Comparison of ENCODE assay signal across 10 cellular contexts in the genomic region with DNA sequence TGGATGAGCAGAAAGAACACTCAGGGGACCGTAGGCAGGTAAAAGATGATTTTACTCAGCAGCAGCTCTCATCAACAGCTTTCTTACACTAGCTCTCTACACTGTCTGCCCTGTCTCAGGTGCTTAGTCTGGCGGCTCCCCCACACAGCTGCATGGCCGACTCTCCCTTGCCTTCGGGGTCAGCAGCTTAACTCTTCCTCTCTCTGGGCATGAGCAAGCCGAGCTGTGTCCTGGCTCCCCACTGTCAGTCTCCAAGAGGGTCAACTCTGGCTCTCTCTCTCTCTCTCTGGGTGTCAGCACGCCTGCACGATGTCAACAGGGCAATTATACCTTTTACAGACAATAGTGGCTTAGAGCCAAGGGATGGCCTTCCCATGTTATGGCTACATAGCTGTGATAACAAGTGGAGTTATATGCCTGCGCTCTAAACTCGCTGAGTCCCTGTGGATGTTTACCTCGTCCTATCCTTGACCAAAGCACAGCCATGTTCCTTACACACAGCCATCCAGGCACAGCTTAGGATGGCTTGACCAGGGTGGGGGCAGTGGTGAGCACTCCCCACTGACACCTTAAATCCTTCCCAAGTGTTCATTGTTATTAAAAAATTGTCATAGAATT. TPM values are rescaled to one million over a fixed set of nuclear protein-coding genes. Genes with fewer than 3 reads are reported as not detected.
DNase-seq lines count a peak whose midpoint lies in the region; ATAC-seq, FAIRE-seq and TF ChIP-seq lines count a peak whose summit lies in the region.
"Had no signal": no experiment of that assay in that cellular context is flagged by ENCODE, and none has a peak within 500 bp of the region (broad histone marks: within the 10 kb centered on the region; RNA-seq: fewer than 3 reads in every experiment).

No MANE protein-coding gene starts in this region.

- H3K4me2 ChIP-seq in astrocyte (ENCODE audit: low read length), result peak overlapping the region; percentile 82

- peak overlapping the region; percentile 42 for H2AFZ ChIP-seq in astrocyte (ENCODE audit: low read depth, low read length)

- H3K27me3 Mint-ChIP-seq in MCF 10A (ENCODE audit: insufficient read depth, unreplicated experiment), result no peaks in the 10 kb centered on the region
- no peaks in the 10 kb centered on the region for H3K27me3 Mint-ChIP-seq in astrocyte (ENCODE audit: low read depth, unreplicated experiment)
- no peaks in the 10 kb centered on the region for H3K27me3 Mint-ChIP-seq in memory B cell
- H3K27me3 Mint-ChIP-seq: activated B cell treated with CpG ODN at 0.5 μM for 24 hours had no signal

- TF ChIP-seq EP300 in upper lobe of left lung (IDR thresholded peaks at IDR 0.05), result no peak

- H3K27me3 ChIP-seq in breast epithelium (no peaks in the 10 kb centered on the region), astrocyte (ENCODE audit: insufficient read depth, low read length) (no peaks in the 10 kb centered on the region), upper lobe of left lung (no peaks in the 10 kb centered on the region)

- H3K9me3 Mint-ChIP-seq in MCF 10A (ENCODE audit: unreplicated experiment) (no peaks in the 10 kb centered on the region), astrocyte (ENCODE audit: unreplicated experiment) (peaks cover 2% of the 10 kb centered on the region), memory B cell (no peaks in the 10 kb centered on the region)
- H3K9me3 Mint-ChIP-seq: activated B cell treated with CpG ODN at 0.5 μM for 24 hours; activated naive CD8-positive, alpha-beta T cell treated with anti-CD3 and anti-CD28 coated beads, Interleukin-2, amount 50 U/mL, for 24 hours had no signal

- H3K79me2 ChIP-seq in astrocyte (ENCODE audit: insufficient read depth, low read length), result peaks cover 17% of the 10 kb centered on the region

- FAIRE-seq in astrocyte (lab: Jason Lieb, UNC), result no peak

- H3K27ac ChIP-seq in breast epithelium (peak overlapping the region in 1 of 2 donors; percentile 72), astrocyte (ENCODE audit: low read depth, low read length) (peak overlapping the region; percentile 72), upper lobe of left lung (peak overlapping the region; percentile 39 to 74 (median 67))

- H3K9ac ChIP-seq in astrocyte (ENCODE audit: low read length), result peak overlapping the region; percentile 63

- no peak overlapping the region for H3K4me3 ChIP-seq in breast epithelium
- H3K4me3 ChIP-seq in astrocyte (ENCODE audit: insufficient read depth, low read depth, low read length), result peak overlapping the region; percentile 36
- no peak overlapping the region for H3K4me3 ChIP-seq in upper lobe of left lung

- POLR2A ChIA-PET in MCF 10A (lab: Yijun Ruan, JAX), result interaction anchor here (1.7 to 12.8 kb wide), 3 partner anchors 14 to 50 kb away, joined by 8 to 271 read pairs (median 131); a partner anchor contains a TSS

- WGBS in upper lobe of left lung, 2 donors, result 69 to 75% methylated on average over 10 of the region's 10 CpGs

- peaks cover 9% of the 10 kb centered on the region for H4K20me1 ChIP-seq in astrocyte (ENCODE audit: insufficient read depth, low read length)

- no peaks in the 10 kb centered on the region for H3K9me3 ChIP-seq in breast epithelium
- H3K9me3 ChIP-seq in astrocyte (ENCODE audit: insufficient read depth, low read depth, low read length), result no peaks in the 10 kb centered on the region
- no peaks in the 10 kb centered on the region for H3K9me3 ChIP-seq in upper lobe of left lung

- H3K4me3 Mint-ChIP-seq in MCF 10A (ENCODE audit: unreplicated experiment), result peak overlapping the region; percentile 59
- no peak overlapping the region for H3K4me3 Mint-ChIP-seq in astrocyte (ENCODE audit: unreplicated experiment)
- no peak overlapping the region for H3K4me3 Mint-ChIP-seq in memory B cell
- H3K4me3 Mint-ChIP-seq: activated naive CD8-positive, alpha-beta T cell treated with anti-CD3 and anti-CD28 coated beads, Interleukin-2, amount 50 U/mL, for 24 hours had no signal

- CTCF ChIA-PET in MCF 10A (lab: Yijun Ruan, JAX), result interaction anchor here (0.6 to 1.4 kb wide), 9 partner anchors 10 to 345 kb away, joined by 3 to 4 read pairs (median 3); no protein-coding TSS in a partner anchor

- BruUV-seq in MCF 10A (replicated peaks; lab: Mats Ljungman, UMichigan), result no TSS peak

- H3K36me3 Mint-ChIP-seq in MCF 10A (ENCODE audit: insufficient read depth, unreplicated experiment), result no peaks in the 10 kb centered on the region
- no peaks in the 10 kb centered on the region for H3K36me3 Mint-ChIP-seq in astrocyte (ENCODE audit: low read depth, unreplicated experiment)
- peaks cover 21% of the 10 kb centered on the region for H3K36me3 Mint-ChIP-seq in memory B cell

- no peak for ATAC-seq in memory B cell (ENCODE audit: low read depth)
- no peak for ATAC-seq in upper lobe of left lung (ENCODE audit: low FRiP score in 2 of 2)
- ATAC-seq in GM18517 (IDR thresholded peaks at IDR 0.05; ENCODE audit: unreplicated experiment), result no peak
- no peak for ATAC-seq in HG02973 (IDR thresholded peaks at IDR 0.05; ENCODE audit: unreplicated experiment)
- ATAC-seq: activated naive CD8-positive, alpha-beta T cell treated with anti-CD3 and anti-CD28 coated beads, Interleukin-2, amount 50 U/mL, for 24 hours had no signal

- H3K36me3 ChIP-seq in breast epithelium (no peaks in the 10 kb centered on the region), astrocyte (ENCODE audit: insufficient read depth, low read length) (no peaks in the 10 kb centered on the region), upper lobe of left lung (no peaks in the 10 kb centered on the region)

- H3K4me1 Mint-ChIP-seq in MCF 10A (ENCODE audit: insufficient read depth, unreplicated experiment) (peaks cover 20% of the 10 kb centered on the region), astrocyte (ENCODE audit: low read depth, unreplicated experiment) (peaks cover 15% of the 10 kb centered on the region), memory B cell (peaks cover 31% of the 10 kb centered on the region)

- DNase-seq in MCF 10A (ENCODE audit: unreplicated experiment) (no peak), breast epithelium (ENCODE audit: low spot score in 2 of 2) (no peak), astrocyte (ENCODE audit: low read depth) (no peak), memory B cell (ENCODE audit: low spot score in 2 of 2) (no peak), upper lobe of left lung (no peak), NCI-H2029 treated with DMSO at 0.1 percent for 48 hours (lab: John Stamatoyannopoulos, UW) (no peak)
- DNase-seq: activated B cell treated with CpG ODN at 0.5 μM for 24 hours had no signal

- H3K27ac Mint-ChIP-seq in MCF 10A (ENCODE audit: low read depth, unreplicated experiment) (peak overlapping the region; percentile 86), astrocyte (ENCODE audit: unreplicated experiment) (peak overlapping the region; percentile 42), memory B cell (peak overlapping the region; percentile 10)

- H3K4me1 ChIP-seq in breast epithelium (peaks cover 0 to 7% of the 10 kb centered on the region in 2 donors), astrocyte (ENCODE audit: insufficient read depth, low read length) (peaks cover 23% of the 10 kb centered on the region), upper lobe of left lung (peaks cover 10 to 22% (median 14%) of the 10 kb centered on the region in 4 donors)

- TF ChIP-seq POLR2A in breast epithelium (IDR thresholded peaks at IDR 0.05), result no peak
- no peak for TF ChIP-seq POLR2A in upper lobe of left lung (IDR thresholded peaks at IDR 0.05)

- intact Hi-C loops in MCF 10A (cut with micrococcal nuclease), result no loop called here
- intact Hi-C loops in breast epithelium (cut with DNase I; ENCODE audit: low total_unique reads), result no loop called here

- no peak for TF ChIP-seq CTCF in MCF 10A (IDR thresholded peaks at IDR 0.05; ENCODE audit: unreplicated experiment)
- TF ChIP-seq CTCF in breast epithelium (IDR thresholded peaks at IDR 0.05), result no peak
- no peak for TF ChIP-seq CTCF in astrocyte (IDR thresholded peaks at IDR 0.05; ENCODE audit: insufficient read depth, low read depth, low read length)
- TF ChIP-seq CTCF in upper lobe of left lung (IDR thresholded peaks at IDR 0.05), result no peak

RNA-seq across cellular contexts. Expression of a gene that starts 3.1 kb away (rescaled TPM):
- 43.9 and 55.8 TPM in 2 replicates for total RNA-seq in MCF 10A (2022)
- total RNA-seq in breast epithelium, result 10 to 100 TPM; 16.5 to 23.6 (median 17.7) TPM
- total RNA-seq in astrocyte, result 36.4 and 38.4 TPM in 2 replicates
- total RNA-seq in upper lobe of left lung, result 10 to 100 TPM; 14.5 to 31.0 (median 20.4) TPM

RNA-seq across cellular contexts. Expression of a gene that starts 20.1 kb away (rescaled TPM):
- total RNA-seq in MCF 10A (2022) (29.6 and 31.7 TPM in 2 replicates), breast epithelium (10 to 100 TPM; 11.6 to 21.6 (median 15.0) TPM), astrocyte (42.4 and 44.5 TPM in 2 replicates), upper lobe of left lung (10 to 100 TPM; 12.9 to 89.1 (median 17.9) TPM)

Comparison
In these comparisons a context has a peak if more than half of its experiments do, and no peak if none do; other contexts are left out.
1. H3K27ac Mint-ChIP-seq: peak in every context shown above with its lines; median percentile 86 in MCF 10A; 42 in astrocyte; 10 in memory B cell.